In the genomic region with DNA sequence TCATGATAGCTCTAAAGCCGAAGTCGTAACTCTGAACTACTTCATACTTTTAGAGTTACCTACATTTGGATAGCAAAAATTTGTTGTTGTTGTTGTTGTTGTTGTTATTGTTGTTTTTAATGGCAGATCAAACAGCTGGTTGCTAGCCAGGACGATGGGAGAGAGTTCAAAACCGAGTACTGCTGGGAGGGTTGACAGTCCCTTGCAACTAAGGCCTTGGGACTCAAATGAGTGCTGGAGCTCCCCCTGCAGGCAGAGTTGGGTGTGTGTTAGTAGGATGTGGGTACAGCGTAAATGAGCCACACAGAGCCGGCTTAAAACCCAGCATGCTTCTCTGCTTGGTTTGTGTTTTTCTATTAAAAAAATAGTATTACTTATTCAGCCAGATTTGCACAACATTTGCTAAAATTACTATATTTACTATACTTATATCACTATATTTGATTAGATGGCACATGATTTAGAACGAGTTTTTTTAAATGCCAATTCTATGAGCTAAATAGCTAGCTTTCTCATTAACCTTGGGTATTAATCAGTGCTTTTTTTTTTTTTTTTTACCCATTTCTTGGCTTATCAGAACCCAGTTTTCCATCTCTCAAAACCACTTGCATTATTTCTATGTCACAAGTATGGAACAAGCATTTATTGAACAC, we compare ENCODE assay signal across 8 cellular contexts.
DNase-seq lines count a peak whose midpoint lies in the region; ATAC-seq and TF ChIP-seq lines count a peak whose summit lies in the region.

No MANE protein-coding gene starts in this region.

- peak; percentile 75 for ATAC-seq in GM21825 (IDR thresholded peaks at IDR 0.05; ENCODE audit: unreplicated experiment)

- no peak overlapping the region for H3K4me2 ChIP-seq in DOHH2 (ENCODE audit: low read length)
- no peak overlapping the region for H3K4me2 ChIP-seq in neural progenitor cell

- H3K27me3 ChIP-seq in DOHH2 (ENCODE audit: control insufficient read depth, low read length) (peaks cover 6% of the 10 kb centered on the region; the same call in 1 of the 2 replicates), Peyer's patch (no peaks in the 10 kb centered on the region), neural progenitor cell (no peaks in the 10 kb centered on the region)

- H2AFZ ChIP-seq in neural progenitor cell (replicated peaks), result no peak overlapping the region

- peaks cover 8% of the 10 kb centered on the region for H3K27me3 Mint-ChIP-seq in neural progenitor cell (ENCODE audit: insufficient read depth, low read depth)

- no peak for TF ChIP-seq POLR2A in Peyer's patch (IDR thresholded peaks at IDR 0.05)

- H3K9me2 ChIP-seq in DOHH2 (replicated peaks; ENCODE audit: control insufficient read depth, low read length), result no peaks in the 10 kb centered on the region

- no peak overlapping the region for H3K27ac Mint-ChIP-seq in neural progenitor cell

- H3K4me1 ChIP-seq in DOHH2 (ENCODE audit: control insufficient read depth, low read length) (no peaks in the 10 kb centered on the region), Peyer's patch (no peaks in the 10 kb centered on the region), neural progenitor cell (peaks cover 5% of the 10 kb centered on the region)

- H3K27ac ChIP-seq in DOHH2 (ENCODE audit: low read depth, low read length) (no peak overlapping the region), Peyer's patch (no peak overlapping the region), neural progenitor cell (no peak overlapping the region), substantia nigra (ENCODE audit: low read depth, low read length, poor library complexity, severe bottlenecking) (no peak overlapping the region)

- DNase-seq in LNCaP clone FGC (ENCODE audit: low read depth), result peak; percentile 69
- DNase-seq in Peyer's patch, result peak; percentile 78 to 94 (median 81)
- DNase-seq in activated T-cell treated with anti-CD3 and anti-CD28 coated beads, Interleukin-2, amount 50 U/mL, for 48 hours, result peak; percentile 87 to 90
- DNase-seq in fibroblast of peridontal ligament (ENCODE audit: extremely low read depth), result peak; percentile 92
- peak; percentile 92 for DNase-seq in neural progenitor cell (ENCODE audit: low spot score)
- peak in 46 of 49 donors; percentile 2 to 89 (median 74) for DNase-seq in substantia nigra (lab: John Stamatoyannopoulos, UW)

- H3K79me2 ChIP-seq in DOHH2 (ENCODE audit: control insufficient read depth, low read length), result no peaks in the 10 kb centered on the region
- no peaks in the 10 kb centered on the region for H3K79me2 ChIP-seq in neural progenitor cell (ENCODE audit: low read depth)

- no peak overlapping the region for H3K9ac ChIP-seq in neural progenitor cell

- no peaks in the 10 kb centered on the region for H4K20me1 ChIP-seq in DOHH2 (ENCODE audit: control insufficient read depth, insufficient read depth, low read depth, low read length)
- no peaks in the 10 kb centered on the region for H4K20me1 ChIP-seq in neural progenitor cell (ENCODE audit: low read depth)

- H3K4me3 Mint-ChIP-seq in neural progenitor cell, result no peak overlapping the region

- H3K4me1 Mint-ChIP-seq in neural progenitor cell, result peaks cover 30% of the 10 kb centered on the region

- TF ChIP-seq CTCF in DOHH2 (IDR thresholded peaks at IDR 0.05; ENCODE audit: low read depth, low read length, poor library complexity, severe bottlenecking) (peak; percentile 81), LNCaP clone FGC (IDR thresholded peaks at IDR 0.05; ENCODE audit: control insufficient read depth, extremely low read depth, insufficient read depth) (peak; percentile 95), Peyer's patch (IDR thresholded peaks at IDR 0.05) (peak; percentile 46 to 84 (median 77)), neural progenitor cell (IDR thresholded peaks at IDR 0.05) (peak; percentile 91)

- H3F3A ChIP-seq in DOHH2 (ENCODE audit: control insufficient read depth, insufficient read depth) (no peaks in the 10 kb centered on the region), neural progenitor cell (ENCODE audit: low read depth) (no peaks in the 10 kb centered on the region)

- H3K36me3 ChIP-seq in DOHH2 (ENCODE audit: control insufficient read depth, low read length), result no peaks in the 10 kb centered on the region
- H3K36me3 ChIP-seq in Peyer's patch, result no peaks in the 10 kb centered on the region
- no peaks in the 10 kb centered on the region for H3K36me3 ChIP-seq in neural progenitor cell

- H3K9me3 Mint-ChIP-seq in neural progenitor cell, result no peaks in the 10 kb centered on the region

- no peak overlapping the region for H3K4me3 ChIP-seq in DOHH2 (ENCODE audit: low read length)
- H3K4me3 ChIP-seq in LNCaP clone FGC (ENCODE audit: low read depth, low read length), result no peak overlapping the region
- no peak overlapping the region for H3K4me3 ChIP-seq in Peyer's patch
- no peak overlapping the region for H3K4me3 ChIP-seq in neural progenitor cell

- no peaks in the 10 kb centered on the region for H3K36me3 Mint-ChIP-seq in neural progenitor cell

- H3K9me3 ChIP-seq in DOHH2 (ENCODE audit: control insufficient read depth, insufficient read depth, low read length), result no peaks in the 10 kb centered on the region
- no peaks in the 10 kb centered on the region for H3K9me3 ChIP-seq in Peyer's patch
- no peaks in the 10 kb centered on the region for H3K9me3 ChIP-seq in neural progenitor cell (ENCODE audit: low read depth)
